In genomic region chr19:19630426-19630825, GRCh38 we compare ENCODE assay signal across 15 cellular contexts. TPM values are rescaled to one million over a fixed set of nuclear protein-coding genes. Genes with fewer than 3 reads are reported as not detected.
DNase-seq lines count a peak whose midpoint lies in the region; ATAC-seq and TF ChIP-seq lines count a peak whose summit lies in the region.
"Had no signal": no experiment of that assay in that cellular context is flagged by ENCODE, and none has a peak within 500 bp of the region (broad histone marks: within the 10 kb centered on the region; RNA-seq: fewer than 3 reads in every experiment).

No MANE protein-coding gene starts in this region.

- H3K4me1 ChIP-seq in Caco-2, result no peaks in the 10 kb centered on the region

- H3K27ac Mint-ChIP-seq in Caco-2 (ENCODE audit: unreplicated experiment) (peak overlapping the region; percentile 63), activated B cell treated with CpG ODN at 0.5 μM for 24 hours (no peak overlapping the region), memory B cell (peak overlapping the region; percentile 28), type B pancreatic cell (no peak overlapping the region)
- no peak overlapping the region for H3K27ac Mint-ChIP-seq in activated naive CD4-positive, alpha-beta T cell treated with anti-CD3 and anti-CD28 coated beads for 36 hours

- H3K36me3 Mint-ChIP-seq in Caco-2 (ENCODE audit: insufficient read depth, unreplicated experiment), result peaks cover 48% of the 10 kb centered on the region
- H3K36me3 Mint-ChIP-seq in activated B cell treated with CpG ODN at 0.5 μM for 24 hours (ENCODE audit: low read depth), result peaks cover 62% of the 10 kb centered on the region
- H3K36me3 Mint-ChIP-seq in memory B cell, result peaks cover 27% of the 10 kb centered on the region
- peaks cover 15% of the 10 kb centered on the region for H3K36me3 Mint-ChIP-seq in type B pancreatic cell
- H3K36me3 Mint-ChIP-seq in activated naive CD4-positive, alpha-beta T cell treated with anti-CD3 and anti-CD28 coated beads for 36 hours (ENCODE audit: low read depth), result peaks cover 38% of the 10 kb centered on the region

- no peaks in the 10 kb centered on the region for H3K27me3 Mint-ChIP-seq in Caco-2 (ENCODE audit: insufficient read depth, unreplicated experiment)
- no peaks in the 10 kb centered on the region for H3K27me3 Mint-ChIP-seq in activated B cell treated with CpG ODN at 0.5 μM for 24 hours
- H3K27me3 Mint-ChIP-seq in memory B cell, result no peaks in the 10 kb centered on the region
- H3K27me3 Mint-ChIP-seq in type B pancreatic cell, result no peaks in the 10 kb centered on the region
- H3K27me3 Mint-ChIP-seq in activated naive CD4-positive, alpha-beta T cell treated with anti-CD3 and anti-CD28 coated beads for 36 hours (ENCODE audit: low read depth), result no peaks in the 10 kb centered on the region

- H3K4me1 Mint-ChIP-seq in Caco-2 (ENCODE audit: low read depth, unreplicated experiment) (peaks cover 19% of the 10 kb centered on the region), activated B cell treated with CpG ODN at 0.5 μM for 24 hours (peaks cover 23% of the 10 kb centered on the region), memory B cell (peaks cover 33% of the 10 kb centered on the region), type B pancreatic cell (ENCODE audit: unreplicated experiment) (peaks cover 17% of the 10 kb centered on the region)
- peaks cover 24% of the 10 kb centered on the region for H3K4me1 Mint-ChIP-seq in activated naive CD4-positive, alpha-beta T cell treated with anti-CD3 and anti-CD28 coated beads for 36 hours (ENCODE audit: low read depth)

- H3K4me3 Mint-ChIP-seq in Caco-2 (ENCODE audit: unreplicated experiment), result no peak overlapping the region
- H3K4me3 Mint-ChIP-seq in activated B cell treated with CpG ODN at 0.5 μM for 24 hours, result peak overlapping the region; percentile 15
- H3K4me3 Mint-ChIP-seq in memory B cell, result no peak overlapping the region
- H3K4me3 Mint-ChIP-seq in type B pancreatic cell, result peak overlapping the region; percentile 72
- no peak overlapping the region for H3K4me3 Mint-ChIP-seq in activated naive CD4-positive, alpha-beta T cell treated with anti-CD3 and anti-CD28 coated beads for 36 hours

- H3K9me3 ChIP-seq in Caco-2, result no peaks in the 10 kb centered on the region
- H3K9me3 ChIP-seq: BLaER1 had no signal

- H3K36me3 ChIP-seq in Caco-2 (ENCODE audit: control insufficient read depth, insufficient read depth, low read length), result no peaks in the 10 kb centered on the region; the same call in 1 of the 2 replicates

- intact Hi-C loops in Caco-2 (cut with micrococcal nuclease; ENCODE audit: unreplicated experiment) (no loop called here), activated B cell treated with CpG ODN at 0.5 μM for 24 hours (cut with micrococcal nuclease) (no loop called here)
- intact Hi-C loops in activated naive CD4-positive, alpha-beta T cell treated with anti-CD3 and anti-CD28 coated beads for 36 hours (cut with micrococcal nuclease), result no loop called here

- no peaks in the 10 kb centered on the region for H3K9me3 Mint-ChIP-seq in Caco-2 (ENCODE audit: unreplicated experiment)
- H3K9me3 Mint-ChIP-seq in activated B cell treated with CpG ODN at 0.5 μM for 24 hours, result no peaks in the 10 kb centered on the region
- no peaks in the 10 kb centered on the region for H3K9me3 Mint-ChIP-seq in memory B cell
- no peaks in the 10 kb centered on the region for H3K9me3 Mint-ChIP-seq in type B pancreatic cell
- H3K9me3 Mint-ChIP-seq in activated naive CD4-positive, alpha-beta T cell treated with anti-CD3 and anti-CD28 coated beads for 36 hours, result no peaks in the 10 kb centered on the region

- DNase-seq in Caco-2, result no peak
- DNase-seq in activated B cell treated with CpG ODN at 0.5 μM for 24 hours, result no peak
- DNase-seq in memory B cell (ENCODE audit: low spot score in 2 of 2), result no peak
- no peak for DNase-seq in type B pancreatic cell (ENCODE audit: extremely low spot score, unreplicated experiment)
- DNase-seq in NCI-H2171 (lab: John Stamatoyannopoulos, UW), result no peak
- DNase-seq in activated naive CD4-positive, alpha-beta T cell treated with anti-CD3 and anti-CD28 coated beads for 36 hours, result no peak
- DNase-seq: COR-L47, HCEC 1CT, NCI-H1048, NCI-H146, NCI-H2107, NCI-H345, PC-9 had no signal

- POLR2A ChIA-PET in Caco-2 (lab: Charles Lee) (no interaction called here), activated B cell treated with CpG ODN at 0.5 μM for 24 hours (lab: Charles Lee) (interaction anchor here (1.0 to 1.3 kb wide), 2 partner anchors 11 to 32 kb away, joined by 3 to 4 read pairs; partner anchors contain the start of gene PBX4)

- BruUV-seq in Caco-2 (replicated peaks; lab: Mats Ljungman, UMichigan), result no TSS peak

- no peak for ATAC-seq in activated B cell treated with CpG ODN at 0.5 μM for 24 hours (ENCODE audit: low read depth)
- no peak for ATAC-seq in memory B cell (ENCODE audit: low read depth)
- ATAC-seq in GM21786 (IDR thresholded peaks at IDR 0.05; ENCODE audit: unreplicated experiment), result no peak

- no peak overlapping the region for H3K4me3 ChIP-seq in Caco-2 (ENCODE audit: low read depth, low read length)
- H3K4me3 ChIP-seq: BLaER1, PC-9 had no signal

- H3K27me3 ChIP-seq in Caco-2 (replicated peaks; ENCODE audit: control insufficient read depth, insufficient read depth, low read length), result no peaks in the 10 kb centered on the region
- H3K27me3 ChIP-seq: BLaER1 had no signal

- TF ChIP-seq CTCF in Caco-2 (IDR thresholded peaks at IDR 0.05; ENCODE audit: insufficient read depth in 1 of 2, low read depth in 1 of 2, low read length in 1 of 2, severe bottlenecking in 1 of 2, unreplicated experiment in 1 of 2), result no peak
- TF ChIP-seq CTCF in activated B cell treated with CpG ODN at 0.5 μM for 24 hours (IDR thresholded peaks at IDR 0.05), result no peak
- TF ChIP-seq CTCF in type B pancreatic cell (conservative IDR thresholded peaks at IDR 0.05), result no peak

- CTCF ChIA-PET in Caco-2 (lab: Charles Lee) (no interaction called here), activated B cell treated with CpG ODN at 0.5 μM for 24 hours (lab: Charles Lee) (no interaction called here)
- CTCF ChIA-PET in activated naive CD4-positive, alpha-beta T cell treated with anti-CD3 and anti-CD28 coated beads for 36 hours (lab: Charles Lee), result no interaction called here

RNA-seq across cellular contexts. Expression of gene LPAR2, which starts 2.4 kb away (rescaled TPM):
- 29.3 and 31.3 TPM in 2 replicates for total RNA-seq in Caco-2 (2022)
- 29.0 and 33.7 TPM in 2 replicates for total RNA-seq in activated B cell treated with CpG ODN at 0.5 μM for 24 hours
- 25.7 and 56.5 TPM in 2 replicates for total RNA-seq in type B pancreatic cell (ENCODE audit: low replicate concordance)
- total RNA-seq in activated naive CD4-positive, alpha-beta T cell treated with anti-CD3 and anti-CD28 coated beads for 36 hours, result 10 to 100 TPM; 20.2 to 20.7 TPM

RNA-seq across cellular contexts. Expression of gene PBX4, which starts 11.9 kb away (rescaled TPM):
- total RNA-seq in Caco-2 (2022) (3.5 and 3.6 TPM in 2 replicates), activated B cell treated with CpG ODN at 0.5 μM for 24 hours (19.4 and 21.8 TPM in 2 replicates), type B pancreatic cell (ENCODE audit: low replicate concordance) (2.1 and 10.9 TPM in 2 replicates)
- 10 to 100 TPM; 13.5 to 17.5 TPM for total RNA-seq in activated naive CD4-positive, alpha-beta T cell treated with anti-CD3 and anti-CD28 coated beads for 36 hours

RNA-seq across cellular contexts. Expression of gene GMIP, which starts 13.0 kb away (rescaled TPM):
- total RNA-seq in Caco-2 (2022), result 8.6 and 10.4 TPM in 2 replicates
- 129 and 130 TPM in 2 replicates for total RNA-seq in activated B cell treated with CpG ODN at 0.5 μM for 24 hours
- total RNA-seq in type B pancreatic cell (ENCODE audit: low replicate concordance), result 15.3 and 15.9 TPM in 2 replicates
- 10 to 100 TPM; 38.7 to 40.6 TPM for total RNA-seq in activated naive CD4-positive, alpha-beta T cell treated with anti-CD3 and anti-CD28 coated beads for 36 hours

RNA-seq across cellular contexts. Expression of gene ATP13A1, which starts 33.0 kb away (rescaled TPM):
- 83.0 and 93.1 TPM in 2 replicates for total RNA-seq in Caco-2 (2022)
- total RNA-seq in activated B cell treated with CpG ODN at 0.5 μM for 24 hours, result 125 and 135 TPM in 2 replicates
- 80.8 and 85.7 TPM in 2 replicates for total RNA-seq in type B pancreatic cell (ENCODE audit: low replicate concordance)
- total RNA-seq in activated naive CD4-positive, alpha-beta T cell treated with anti-CD3 and anti-CD28 coated beads for 36 hours, result 10 to 100 TPM; 48.7 to 55.1 TPM

RNA-seq across cellular contexts. Expression of gene ZNF101, which starts 38.2 kb away (rescaled TPM):
- 11.8 and 12.5 TPM in 2 replicates for total RNA-seq in Caco-2 (2022)
- 45.6 and 52.6 TPM in 2 replicates for total RNA-seq in activated B cell treated with CpG ODN at 0.5 μM for 24 hours
- 10.6 and 11.2 TPM in 2 replicates for total RNA-seq in type B pancreatic cell (ENCODE audit: low replicate concordance)
- 10 to 100 TPM; 51.8 to 54.3 TPM for total RNA-seq in activated naive CD4-positive, alpha-beta T cell treated with anti-CD3 and anti-CD28 coated beads for 36 hours

Comparison
In these comparisons a context has a peak if more than half of its experiments do, and no peak if none do; other contexts are left out.
1. H3K27ac Mint-ChIP-seq: peak in Caco-2 (single experiment) and memory B cell (single experiment); none in activated B cell treated with CpG ODN at 0.5 μM for 24 hours (single experiment), type B pancreatic cell (single experiment) and activated naive CD4-positive, alpha-beta T cell treated with anti-CD3 and anti-CD28 coated beads for 36 hours (single experiment).
2. H3K4me3 Mint-ChIP-seq: peak in activated B cell treated with CpG ODN at 0.5 μM for 24 hours (single experiment) and type B pancreatic cell (single experiment); none in Caco-2 (single experiment), memory B cell (single experiment) and activated naive CD4-positive, alpha-beta T cell treated with anti-CD3 and anti-CD28 coated beads for 36 hours (single experiment).